1 cellular context compared by ENCODE assay signal in genomic region chr2:144448389-144449027, GRCh38.
TF ChIP-seq lines count a peak whose summit lies in the region.

No MANE protein-coding gene starts in this region.

TF ChIP-seq in HCT116, 20 proteins besides CTCF, POLR2A, EP300 and RAD21 (continued from another document):
- no peak for TF ChIP-seq ATF3 (IDR thresholded peaks at IDR 0.05)
- TF ChIP-seq EZH2 (IDR thresholded peaks at IDR 0.05): no peak
